Comparison of ENCODE assay signal across 25 cellular contexts in genomic region chr4:11719879-11720278, GRCh38.
DNase-seq lines count a peak whose midpoint lies in the region; ATAC-seq, FAIRE-seq and TF ChIP-seq lines count a peak whose summit lies in the region.
"Had no signal": no experiment of that assay in that cellular context is flagged by ENCODE, and none has a peak within 500 bp of the region (broad histone marks: within the 10 kb centered on the region; RNA-seq: fewer than 3 reads in every experiment).

No MANE protein-coding gene starts in this region.

- ATAC-seq in A549 (no peak), HCT116 (peak; percentile 30), mucosa of descending colon (no peak), natural killer cell (no peak)
- ATAC-seq: activated naive CD8-positive, alpha-beta T cell treated with anti-CD3 and anti-CD28 coated beads, Interleukin-2, amount 50 U/mL, for 24 hours; naive thymus-derived CD8-positive, alpha-beta T cell; stimulated activated naive CD8-positive, alpha-beta T cell treated with anti-CD3 and anti-CD28 coated beads, Interleukin-15, amount 100 ng/mL, for 72 hours had no signal

- H3K36me3 Mint-ChIP-seq in natural killer cell, result no peaks in the 10 kb centered on the region
- H3K36me3 Mint-ChIP-seq: naive thymus-derived CD8-positive, alpha-beta T cell had no signal

- H3K36me3 ChIP-seq in HCT116 (ENCODE audit: control insufficient read depth in 1 of 2, insufficient read depth in 2 of 2, low read length in 2 of 2), result peaks cover 0 to 39% of the 10 kb centered on the region in 2 experiments; a peak in 2 of 4 replicates
- H3K36me3 ChIP-seq in mucosa of descending colon (ENCODE audit: low read depth), result no peaks in the 10 kb centered on the region
- H3K36me3 ChIP-seq: BLaER1, heart left ventricle, tibial artery had no signal

- DNase-seq in A549 (ENCODE audit: low read depth in 1 of 2, low spot score in 1 of 2) (no peak), HCT116 (ENCODE audit: low read depth, low spot score) (no peak), dermis blood vessel endothelial cell (peak; percentile 19), mucosa of descending colon (peak in 2 of 3 donors; percentile 32 to 40), RWPE1 (ENCODE audit: low spot score) (no peak), natural killer cell (no peak)
- no peak for DNase-seq in central memory CD4-positive, alpha-beta T cell
- DNase-seq: activated CD4-positive, alpha-beta T cell treated with anti-CD3 and anti-CD28 coated beads for 48 hours; activated CD8-positive, alpha-beta memory T cell treated with anti-CD3 and anti-CD28 coated beads for 24 hours; activated naive CD8-positive, alpha-beta T cell treated with anti-CD3 and anti-CD28 coated beads, Interleukin-2, amount 50 U/mL, for 24 hours; activated T-cell treated with anti-CD3 and anti-CD28 coated beads, Interleukin-2, amount 50 U/mL, for 1 hour; DND-41; effector CD8-positive, alpha-beta T cell; NCI-H1105; NCI-H1930; stimulated activated CD8-positive, alpha-beta memory T cell treated with anti-CD3 and anti-CD28 coated beads, Interleukin-4, amount 100 ng/mL, for 48 hours; stimulated activated naive CD8-positive, alpha-beta T cell treated with anti-CD3 and anti-CD28 coated beads, Interleukin-15, amount 100 ng/mL, for 72 hours; T-helper 9 cell; tibial artery had no signal

- intact Hi-C loops in HCT116 (cut with micrococcal nuclease), result loop anchor here (1.0 to 5.0 kb wide), 4 partner anchors 93 to 1137 kb away; no protein-coding TSS in a partner anchor
- intact Hi-C loops in mucosa of descending colon (cut with DNase I, micrococcal nuclease), result no loop called here
- intact Hi-C loops in natural killer cell (cut with micrococcal nuclease), result loop anchor here (5.0 kb wide), 1 partner anchor 1138 kb away; no protein-coding TSS in a partner anchor

- POLR2A ChIA-PET in A549 (lab: Yijun Ruan, JAX) (no interaction called here), HCT116 (lab: Charles Lee) (interaction anchor here (1.2 to 1.4 kb wide), 4 partner anchors 10 to 291 kb away, joined by 3 to 9 read pairs (median 4); partner anchors contain the start of gene HS3ST1), RWPE1 (lab: Yijun Ruan, JAX; ENCODE audit: low non-redundant PET) (no interaction called here)

- BruUV-seq in HCT116 (replicated peaks; lab: Mats Ljungman, UMichigan), result no TSS peak

- H3K9ac ChIP-seq in HCT116 (ENCODE audit: low read length), result peak overlapping the region; percentile 23; the same call in 1 of the 2 replicates
- H3K9ac ChIP-seq: BLaER1 had no signal

- no peaks in the 10 kb centered on the region for H3K27me3 ChIP-seq in HCT116 (ENCODE audit: insufficient read depth, low read length)
- H3K27me3 ChIP-seq: BLaER1, heart left ventricle, tibial artery had no signal

- H3K4me3 ChIP-seq in A549 (no peak overlapping the region), HCT116 (replicated peaks in 1 of 2; ENCODE audit: low read depth in 1 of 2, low read length in 2 of 2) (no peak overlapping the region), mucosa of descending colon (no peak overlapping the region)
- H3K4me3 ChIP-seq: BLaER1, heart left ventricle, skin epidermis, tibial artery had no signal

- no peak overlapping the region; the same call in 2 of the 3 replicates for H3K4me2 ChIP-seq in A549
- peak overlapping the region; percentile 17; the same call in 1 of the 2 replicates for H3K4me2 ChIP-seq in HCT116 (ENCODE audit: low read length)
- H3K4me2 ChIP-seq: BLaER1 had no signal

- no peak overlapping the region for H3K4me3 Mint-ChIP-seq in natural killer cell
- H3K4me3 Mint-ChIP-seq: activated naive CD8-positive, alpha-beta T cell treated with anti-CD3 and anti-CD28 coated beads, Interleukin-2, amount 50 U/mL, for 24 hours; naive thymus-derived CD8-positive, alpha-beta T cell; stimulated activated naive CD8-positive, alpha-beta T cell treated with anti-CD3 and anti-CD28 coated beads, Interleukin-15, amount 100 ng/mL, for 72 hours had no signal

- TF ChIP-seq EP300 in A549 (IDR thresholded peaks at IDR 0.05), result no peak

- FAIRE-seq in A549 (lab: Jason Lieb, UNC), result no peak
- FAIRE-seq: GM19239 had no signal

- TF ChIP-seq POLR2A in A549 (IDR thresholded peaks at IDR 0.05; ENCODE audit: low read length) (no peak), HCT116 (IDR thresholded peaks at IDR 0.05; ENCODE audit: borderline replicate concordance, extremely low read depth, insufficient read depth, insufficient read length) (no peak)

- TF ChIP-seq CTCF in A549 (IDR thresholded peaks at IDR 0.05) (no peak), HCT116 (IDR thresholded peaks at IDR 0.05 in 2 of 3, conservative IDR thresholded peaks at IDR 0.05 in 1 of 3; ENCODE audit: borderline replicate concordance in 1 of 3, insufficient read depth in 1 of 3, low read depth in 2 of 3, low read length in 2 of 3) (no peak), mucosa of descending colon (IDR thresholded peaks at IDR 0.05) (no peak), RWPE1 (conservative IDR thresholded peaks at IDR 0.05; ENCODE audit: low read depth) (no peak), natural killer cell (IDR thresholded peaks at IDR 0.05) (no peak)

- no peaks in the 10 kb centered on the region for H3K4me1 Mint-ChIP-seq in natural killer cell
- H3K4me1 Mint-ChIP-seq: activated naive CD8-positive, alpha-beta T cell treated with anti-CD3 and anti-CD28 coated beads, Interleukin-2, amount 50 U/mL, for 24 hours; naive thymus-derived CD8-positive, alpha-beta T cell; stimulated activated naive CD8-positive, alpha-beta T cell treated with anti-CD3 and anti-CD28 coated beads, Interleukin-15, amount 100 ng/mL, for 72 hours had no signal

- H3K27ac ChIP-seq in A549 (0 out of 6 replicates have a peak overlapping the region, but pooled peaks have one; percentile 16 to 28), HCT116 (ENCODE audit: low read depth, low read length) (peak overlapping the region; percentile 45), RWPE1 (no peak overlapping the region)
- H3K27ac ChIP-seq: BLaER1, heart left ventricle, skin epidermis, tibial artery, VCaP had no signal

- H3K9me3 Mint-ChIP-seq in natural killer cell, result peaks cover 0 to 3% of the 10 kb centered on the region in 2 donors
- H3K9me3 Mint-ChIP-seq: naive thymus-derived CD8-positive, alpha-beta T cell; stimulated activated naive CD8-positive, alpha-beta T cell treated with anti-CD3 and anti-CD28 coated beads, Interleukin-15, amount 100 ng/mL, for 72 hours had no signal

- RAD21 ChIA-PET in HCT116 (lab: Charles Lee; ENCODE audit: low non-redundant PET in 1 of 2, low total read pairs in 2 of 2, uncharacterized antibody in 2 of 2, unreplicated experiment in 2 of 2), result no interaction called here

- H3K27ac Mint-ChIP-seq in natural killer cell, result no peak overlapping the region
- H3K27ac Mint-ChIP-seq: activated naive CD8-positive, alpha-beta T cell treated with anti-CD3 and anti-CD28 coated beads, Interleukin-2, amount 50 U/mL, for 24 hours; stimulated activated naive CD8-positive, alpha-beta T cell treated with anti-CD3 and anti-CD28 coated beads, Interleukin-15, amount 100 ng/mL, for 72 hours had no signal

- H3K4me1 ChIP-seq in A549 (no peaks in the 10 kb centered on the region), HCT116 (ENCODE audit: control insufficient read depth in 1 of 2, insufficient read depth in 2 of 2, low read length in 2 of 2) (peaks cover 5 to 45% of the 10 kb centered on the region in 2 experiments; a peak in 3 of 4 replicates), mucosa of descending colon (ENCODE audit: low read depth) (no peaks in the 10 kb centered on the region)
- H3K4me1 ChIP-seq: BLaER1, tibial artery had no signal

- H3K79me2 ChIP-seq in HCT116 (ENCODE audit: insufficient read depth, low read length), result peaks cover 7% of the 10 kb centered on the region; the same call in 1 of the 2 replicates

- H3K9me3 ChIP-seq in A549 (no peaks in the 10 kb centered on the region), HCT116 (ENCODE audit: control insufficient read depth in 1 of 2, insufficient read depth in 1 of 2, low read depth in 1 of 2, low read length in 2 of 2) (peaks cover 0 to 6% of the 10 kb centered on the region in 2 experiments; a peak in 1 of 4 replicates), mucosa of descending colon (no peaks in the 10 kb centered on the region)
- H3K9me3 ChIP-seq: BLaER1, tibial artery had no signal

- WGBS in A549 (ENCODE audit: missing lambda C conversion rate), result 86% methylated on average over 4 of the region's 4 CpGs

- H3K9me2 ChIP-seq in HCT116 (ENCODE audit: insufficient read depth), result no peaks in the 10 kb centered on the region

- peak overlapping the region; percentile 79 for H2AFZ ChIP-seq in HCT116 (ENCODE audit: low read depth, low read length, poor library complexity, severe bottlenecking)

- CTCF ChIA-PET in A549 (lab: Yijun Ruan, JAX), result interaction anchor here (0.7 to 0.8 kb wide), 2 partner anchors 10 to 300 kb away, joined by 3 read pairs; no protein-coding TSS in a partner anchor
- CTCF ChIA-PET in HCT116 (lab: Charles Lee), result interaction anchor here (0.8 to 1.2 kb wide), 2 partner anchors 9 to 11 kb away, joined by 3 read pairs; no protein-coding TSS in a partner anchor
- CTCF ChIA-PET in RWPE1 (lab: Yijun Ruan, JAX), result interaction anchor here (0.7 kb wide), 3 partner anchors 13 to 239 kb away, joined by 3 to 6 read pairs (median 4); no protein-coding TSS in a partner anchor

- H4K20me1 ChIP-seq in HCT116 (ENCODE audit: insufficient read depth), result no peaks in the 10 kb centered on the region
- H4K20me1 ChIP-seq: BLaER1 had no signal

- TF ChIP-seq RAD21 in A549 (conservative IDR thresholded peaks at IDR 0.05 in 1 of 2, IDR thresholded peaks at IDR 0.05 in 1 of 2), result no peak
- no peak for TF ChIP-seq RAD21 in HCT116 (IDR thresholded peaks at IDR 0.05; ENCODE audit: low read depth)

- H3K27me3 Mint-ChIP-seq in natural killer cell (ENCODE audit: low read depth in 2 of 2), result no peaks in the 10 kb centered on the region

TF ChIP-seq in A549, 52 proteins besides CTCF, POLR2A, EP300 and RAD21 (continues in another document):
- no peak for TF ChIP-seq MAZ (IDR thresholded peaks at IDR 0.05; ENCODE audit: borderline replicate concordance, low read depth, low read length)
- no peak for TF ChIP-seq HDAC2 (IDR thresholded peaks at IDR 0.05)

TF ChIP-seq in HCT116, 20 proteins besides CTCF, POLR2A, EP300 and RAD21 (continues in another document):
- TF ChIP-seq CBX3 (IDR thresholded peaks at IDR 0.05; ENCODE audit: low read depth) (no peak), ATF3 (IDR thresholded peaks at IDR 0.05) (no peak), FOSL1 (IDR thresholded peaks at IDR 0.05; ENCODE audit: low read depth) (no peak), EZH2phosphoT487 (IDR thresholded peaks at IDR 0.05; ENCODE audit: borderline replicate concordance) (no peak)

Comparison
In these comparisons a context has a peak if more than half of its experiments do, and no peak if none do; other contexts are left out.
1. DNase-seq: peak in dermis blood vessel endothelial cell (single experiment) and mucosa of descending colon (2 of 3); none in A549 (0 of 2), HCT116 (single experiment), RWPE1 (single experiment), natural killer cell (single experiment) and central memory CD4-positive, alpha-beta T cell (single experiment).
2. intact Hi-C loops: an anchor here in HCT116 (1.0 to 5.0 kb wide) and natural killer cell (5.0 kb wide); none called in mucosa of descending colon.